ENCODE assay signal across 8 cellular contexts in genomic region chr1:116375165-116375883, GRCh38. TPM values are rescaled to one million over a fixed set of nuclear protein-coding genes. Genes with fewer than 3 reads are reported as not detected.
A peak's percentile ranks its signal among the peaks of the same experiment; 100 is the strongest.
DNase-seq lines count a peak whose midpoint lies in the region; ATAC-seq and TF ChIP-seq lines count a peak whose summit lies in the region.

No MANE protein-coding gene starts in this region.

- H3K4me1 Mint-ChIP-seq in activated naive CD4-positive, alpha-beta T cell treated with anti-CD3 and anti-CD28 coated beads, Interleukin-2, amount 50 U/mL, for 24 hours: peaks cover 49% of the 10 kb centered on the region

- no peaks in the 10 kb centered on the region for H3K36me3 ChIP-seq in left lung
- no peaks in the 10 kb centered on the region for H3K36me3 ChIP-seq in thymus (ENCODE audit: control insufficient read depth, insufficient read depth)

- H3K4me3 Mint-ChIP-seq in activated naive CD4-positive, alpha-beta T cell treated with anti-CD3 and anti-CD28 coated beads, Interleukin-2, amount 50 U/mL, for 24 hours: peak overlapping the region; percentile 98

- H3K27me3 Mint-ChIP-seq in activated naive CD4-positive, alpha-beta T cell treated with anti-CD3 and anti-CD28 coated beads, Interleukin-2, amount 50 U/mL, for 24 hours: no peaks in the 10 kb centered on the region

- H3K9me3 Mint-ChIP-seq in activated naive CD4-positive, alpha-beta T cell treated with anti-CD3 and anti-CD28 coated beads, Interleukin-2, amount 50 U/mL, for 24 hours: no peaks in the 10 kb centered on the region

- H3K27ac Mint-ChIP-seq in activated naive CD4-positive, alpha-beta T cell treated with anti-CD3 and anti-CD28 coated beads, Interleukin-2, amount 50 U/mL, for 24 hours: peak overlapping the region; percentile 93

- H3K9me3 ChIP-seq in left lung (no peaks in the 10 kb centered on the region), thymus (ENCODE audit: control insufficient read depth) (no peaks in the 10 kb centered on the region)

- H3K27me3 ChIP-seq in left lung: no peaks in the 10 kb centered on the region
- H3K27me3 ChIP-seq in thymus (ENCODE audit: control insufficient read depth, insufficient read depth): no peaks in the 10 kb centered on the region

- no peak for DNase-seq in activated naive CD4-positive, alpha-beta T cell treated with Interleukin-2 at 50 U/mL for 16 hours
- DNase-seq in left lung (no peak), NCI-H128 (lab: John Stamatoyannopoulos, UW; ENCODE audit: unreplicated experiment) (no peak)
- no peak for DNase-seq in activated CD4-positive, alpha-beta T cell treated with anti-CD3 and anti-CD28 coated beads, Interleukin-2, amount 50 U/mL, for 4 hours

- 87% methylated on average over 8 of the region's 8 CpGs for WGBS in thymus

- H3K36me3 Mint-ChIP-seq in activated naive CD4-positive, alpha-beta T cell treated with anti-CD3 and anti-CD28 coated beads, Interleukin-2, amount 50 U/mL, for 24 hours: peaks cover 13% of the 10 kb centered on the region

- H3K4me3 ChIP-seq in left lung (peak overlapping the region; percentile 12 to 89), thymus (ENCODE audit: low read length) (peak overlapping the region; percentile 71)

- H3K27ac ChIP-seq in angular gyrus (ENCODE audit: low read depth, low read length) (peak overlapping the region; percentile 88), left lung (peak overlapping the region; percentile 94 to 98), thymus (ENCODE audit: low read depth) (peak overlapping the region; percentile 53)

- intact Hi-C loops in left lung (cut with DNase I): no loop called here

- ATAC-seq in left lung: no peak
- no peak for ATAC-seq in GM21360 (IDR thresholded peaks at IDR 0.05; ENCODE audit: unreplicated experiment)

- no peak for TF ChIP-seq CTCF in left lung (IDR thresholded peaks at IDR 0.05)

- peaks cover 56 to 75% of the 10 kb centered on the region in 2 donors for H3K4me1 ChIP-seq in left lung
- H3K4me1 ChIP-seq in thymus (ENCODE audit: control insufficient read depth, insufficient read depth, low read length): peaks cover 20% of the 10 kb centered on the region

RNA-seq across cellular contexts. Expression of gene ATP1A1, which starts 2.3 kb away (rescaled TPM):
- 100 to 1,000 TPM; 686 to 731 TPM for total RNA-seq in left lung
- polyA plus RNA-seq in thymus: 146 TPM
